ENCODE assay signal across 8 cellular contexts in genomic region chr2:32357545-32358482, GRCh38. TPM values are rescaled to one million over a fixed set of nuclear protein-coding genes. Genes with fewer than 3 reads are reported as not detected.
A peak's percentile ranks its signal among the peaks of the same experiment; 100 is the strongest.
DNase-seq lines count a peak whose midpoint lies in the region; ATAC-seq, FAIRE-seq and TF ChIP-seq lines count a peak whose summit lies in the region.

No MANE protein-coding gene starts in this region.

- TF ChIP-seq POLR2A in H1 (IDR thresholded peaks at IDR 0.05; ENCODE audit: control extremely low read depth in 1 of 2, low read depth in 2 of 2, low read length in 2 of 2): peak in 1 of 2 experiments; percentile 36; a peak in 1 of 3 replicates

- H3K79me2 ChIP-seq in H1 (ENCODE audit: control insufficient read depth in 1 of 2, insufficient read depth in 2 of 2, low read length in 2 of 2): peaks cover 21 to 49% of the 10 kb centered on the region in 2 experiments

- H3K4me3 Mint-ChIP-seq in CD14-positive monocyte (peak overlapping the region; percentile 91 to 94), mesothelial cell of epicardium (peak overlapping the region; percentile 95)

- 6% methylated on average over 40 of the region's 56 CpGs; no CpG with 5 or more reads in 1 of the 2 experiments for WGBS in H1 (ENCODE audit: extremely low coverage in 1 of 2, insufficient coverage in 1 of 2, insufficient read length in 1 of 2, insufficient replicate concordance in 2 of 2, low coverage in 1 of 2, low lambda C conversion rate in 2 of 2, missing lambda C conversion rate in 1 of 2), 2 experiments

- peak overlapping the region; percentile 86 for H4K8ac ChIP-seq in H1 (ENCODE audit: extremely low read depth, insufficient read depth, low read length)

- intact Hi-C loops in CD14-positive monocyte (cut with micrococcal nuclease): loop anchor here (5.0 to 10.0 kb wide), 3 partner anchors 71 to 96 kb away; partner anchors contain the start of gene NLRC4 (in 2 of the 2)

- H3K4me3 ChIP-seq in H1 (ENCODE audit: extremely low read depth in 1 of 4, insufficient read depth in 2 of 4, low read depth in 3 of 4, low read length in 4 of 4): peak overlapping the region; percentile 75 to 97 (median 96)

- peak overlapping the region; percentile 78 for H2BK120ac ChIP-seq in H1 (replicated peaks; ENCODE audit: low read depth, low read length)

- H3K56ac ChIP-seq in H1 (replicated peaks; ENCODE audit: insufficient read length, low read depth, low read length): peak overlapping the region; percentile 97

- peak; percentile 44 for DNase-seq in CD14-positive monocyte (ENCODE audit: low spot score)
- peak; percentile 51 for DNase-seq in HT-29 (ENCODE audit: low spot score)
- peak; percentile 55 for DNase-seq in activated CD4-positive, alpha-beta T cell treated with anti-CD3 and anti-CD28 coated beads for 48 hours
- peak in 1 of 2 experiments; percentile 71 for DNase-seq in H1 (ENCODE audit: low read depth in 1 of 2, low spot score in 2 of 2)
- DNase-seq in mesothelial cell of epicardium (ENCODE audit: low spot score in 2 of 2, unreplicated experiment in 2 of 2): peak; percentile 21 to 68
- DNase-seq in stimulated activated CD8-positive, alpha-beta memory T cell treated with anti-CD3 and anti-CD28 coated beads, Interleukin-7, amount 100 ng/mL, for 4 hours (ENCODE audit: low read depth in 2 of 2): peak; percentile 5 to 7
- no peak for DNase-seq in Kasumi-1 (lab: John Stamatoyannopoulos, UW)

- H3K4me1 ChIP-seq in H1 (replicated peaks in 1 of 4; ENCODE audit: control insufficient read depth in 3 of 4, insufficient read depth in 4 of 4, low read length in 3 of 4): peaks cover 0 to 7% (median 3%) of the 10 kb centered on the region in 4 experiments; a peak in 4 of 7 replicates

- POLR2A ChIA-PET in H1 (lab: Charles Lee; ENCODE audit: partially characterized antibody): interaction anchor here (0.6 to 2.0 kb wide), 2 partner anchors 20 to 79 kb away, joined by 3 to 8 read pairs; partner anchors contain the start of gene YIPF4

- H4K5ac ChIP-seq in H1 (ENCODE audit: insufficient read length, low read depth, low read length): peak overlapping the region; percentile 93

- H3K18ac ChIP-seq in H1 (ENCODE audit: extremely low read depth, low read length): peak overlapping the region; percentile 92

- peaks cover 0 to 5% (median 0%) of the 10 kb centered on the region in 7 donors for H3K9me3 Mint-ChIP-seq in CD14-positive monocyte
- H3K9me3 Mint-ChIP-seq in mesothelial cell of epicardium: no peaks in the 10 kb centered on the region

- H3K4ac ChIP-seq in H1 (replicated peaks; ENCODE audit: insufficient read length, low read depth, low read length): peak overlapping the region; percentile 78

- CTCF ChIA-PET in H1 (lab: Charles Lee; ENCODE audit: partially characterized antibody): interaction anchor here (0.5 kb wide), 1 partner anchor 43 kb away, joined by 4 read pairs; no protein-coding TSS in a partner anchor

- H2AK5ac ChIP-seq in H1 (ENCODE audit: low read depth, low read length): no peak overlapping the region

- no peaks in the 10 kb centered on the region for H3K79me1 ChIP-seq in H1 (ENCODE audit: low read depth, low read length)

- peak overlapping the region; percentile 93 for H4K91ac ChIP-seq in H1 (replicated peaks; ENCODE audit: insufficient read length, low read length)

- no peak overlapping the region for H2BK12ac ChIP-seq in H1 (ENCODE audit: low read depth, low read length)

- peak overlapping the region; percentile 85 to 90 for H3K4me2 ChIP-seq in H1 (ENCODE audit: insufficient read depth in 1 of 2, low read depth in 2 of 2, low read length in 2 of 2)

- no peak overlapping the region for H3K23ac ChIP-seq in H1 (ENCODE audit: insufficient read length)

- H3K27me3 Mint-ChIP-seq in CD14-positive monocyte (ENCODE audit: low read depth in 3 of 3) (peaks cover 0 to 4% (median 0%) of the 10 kb centered on the region in 3 donors), mesothelial cell of epicardium (ENCODE audit: low read depth) (no peaks in the 10 kb centered on the region)

- ATAC-seq in GM19452 (IDR thresholded peaks at IDR 0.05; ENCODE audit: unreplicated experiment): peak; percentile 13

- TF ChIP-seq EP300 in H1 (IDR thresholded peaks at IDR 0.05; ENCODE audit: borderline replicate concordance in 1 of 2, low read depth in 2 of 2, low read length in 2 of 2): no peak

- H3K14ac ChIP-seq in H1 (ENCODE audit: insufficient read length): no peak overlapping the region

- H3K4me1 Mint-ChIP-seq in CD14-positive monocyte (peaks cover 35% of the 10 kb centered on the region), mesothelial cell of epicardium (peaks cover 23% of the 10 kb centered on the region)

- peak overlapping the region; percentile 74 to 92 (median 88); a peak in 6 of 7 replicates for H3K9ac ChIP-seq in H1 (replicated peaks in 1 of 4; ENCODE audit: extremely low read depth in 1 of 4, low read depth in 3 of 4, low read length in 3 of 4)

- peaks cover 0 to 12% (median 2%) of the 10 kb centered on the region in 4 experiments; a peak in 2 of 8 replicates for H3K36me3 ChIP-seq in H1 (ENCODE audit: control insufficient read depth in 2 of 4, insufficient read depth in 4 of 4, low read length in 3 of 4)

- TF ChIP-seq CTCF in CD14-positive monocyte (IDR thresholded peaks at IDR 0.05): no peak
- TF ChIP-seq CTCF in H1 (IDR thresholded peaks at IDR 0.05; ENCODE audit: control extremely low read depth in 1 of 3, insufficient read depth in 1 of 3, low read depth in 1 of 3, low read length in 3 of 3): no peak
- TF ChIP-seq CTCF in mesothelial cell of epicardium (IDR thresholded peaks at IDR 0.05; ENCODE audit: unreplicated experiment): no peak

- H2BK20ac ChIP-seq in H1 (ENCODE audit: low read length): peak overlapping the region; percentile 72; the same call in 1 of the 2 replicates

- H3K27ac ChIP-seq in H1 (ENCODE audit: low read depth, low read length): peak overlapping the region; percentile 83

- H2AFZ ChIP-seq in H1 (ENCODE audit: low read length): no peak overlapping the region

- H3K36me3 Mint-ChIP-seq in CD14-positive monocyte (peaks cover 4 to 13% of the 10 kb centered on the region in 2 donors), mesothelial cell of epicardium (no peaks in the 10 kb centered on the region)

- no peak for FAIRE-seq in H1 (lab: Jason Lieb, UNC)

- no peak overlapping the region for H2BK15ac ChIP-seq in H1 (ENCODE audit: low read length)

- H3K9me3 ChIP-seq in H1 (ENCODE audit: insufficient read depth in 2 of 2, low read depth in 1 of 2, low read length in 1 of 2): no peaks in the 10 kb centered on the region

- H4K20me1 ChIP-seq in H1 (replicated peaks in 1 of 2; ENCODE audit: control insufficient read depth in 1 of 2, insufficient read depth in 2 of 2, low read length in 2 of 2): peaks cover 3 to 7% of the 10 kb centered on the region in 2 experiments

- H3K23me2 ChIP-seq in H1 (ENCODE audit: low read depth, low read length): peaks cover 6% of the 10 kb centered on the region; the same call in 1 of the 2 replicates

- H3K27ac Mint-ChIP-seq in CD14-positive monocyte: peak overlapping the region; percentile 89 to 98 (median 96)
- H3K27ac Mint-ChIP-seq in mesothelial cell of epicardium: peak overlapping the region; percentile 97

- no peak for TF ChIP-seq RAD21 in H1 (IDR thresholded peaks at IDR 0.05 in 1 of 2, conservative IDR thresholded peaks at IDR 0.05 in 1 of 2; ENCODE audit: low read depth in 2 of 2, low read length in 2 of 2)

- no peaks in the 10 kb centered on the region for H3K27me3 ChIP-seq in H1 (replicated peaks in 1 of 4; ENCODE audit: control insufficient read depth in 3 of 4, extremely low read depth in 1 of 4, insufficient read depth in 3 of 4, low read length in 3 of 4)

- peak overlapping the region; percentile 93 for H2BK5ac ChIP-seq in H1 (ENCODE audit: low read depth, low read length)

TF ChIP-seq in H1, 55 proteins besides CTCF, POLR2A, EP300 and RAD21:
- TF ChIP-seq SIN3A (conservative IDR thresholded peaks at IDR 0.05 in 1 of 2, IDR thresholded peaks at IDR 0.05 in 1 of 2; ENCODE audit: low read depth in 1 of 2, low read length in 2 of 2) (0 out of 4 replicates have a peak, but pooled peaks of 1 of the 2 experiments have one; percentile 10), KDM5A (IDR thresholded peaks at IDR 0.05; ENCODE audit: low read length) (0 out of 2 replicates have a peak, but pooled peaks have one; percentile 20), CHD1 (IDR thresholded peaks at IDR 0.05; ENCODE audit: low read depth, low read length) (no peak), ASH2L (IDR thresholded peaks at IDR 0.05; ENCODE audit: low read length) (peak; percentile 1), PHF8 (conservative IDR thresholded peaks at IDR 0.05; ENCODE audit: low read depth, low read length) (peak; percentile 56), SAP30 (IDR thresholded peaks at IDR 0.05; ENCODE audit: insufficient read depth, insufficient replicate concordance, low read length) (peak; percentile 25), HDAC6 (IDR thresholded peaks at IDR 0.05; ENCODE audit: low read depth, low read length) (no peak)

RNA-seq across cellular contexts. Expression of gene BIRC6, which starts 1.0 kb away (rescaled TPM):
- polyA plus RNA-seq in CD14-positive monocyte (10 to 100 TPM; 11.5 to 12.9 TPM), H1 (2011; rRNA removed) (30.8 and 32.5 TPM in 2 replicates)
- total RNA-seq in HT-29 (2014; rRNA removed; shearing (Covaris generic)): 64.1 and 70.5 TPM in 2 replicates
- total RNA-seq in H1 (2021; fragmentation: NEBNext Ultra II Directional; extraction: Animal tissue kit (Norgen Biotek cat#: 25700)): 67.0 and 69.5 TPM in 2 replicates
- 29.6 TPM for polyA plus RNA-seq in H1 (2011; cell fraction: cytosol; rRNA removed)
- 76.1 TPM for polyA plus RNA-seq in H1 (2011; cell fraction: nucleus; rRNA removed)
- polyA plus RNA-seq in H1 (2012, experiment 1 of 2): 25.6 to 39.0 TPM (median 30.8 TPM) in 4 replicates
- polyA plus RNA-seq in H1 (2012, experiment 2 of 2): 1.3 TPM
- polyA plus RNA-seq in H1 (2013, experiment 1 of 2): 15.9 TPM
- 13.5 TPM for polyA plus RNA-seq in H1 (2013, experiment 2 of 2)
- 682 and 838 TPM in 2 replicates for polyA minus RNA-seq in H1 (2011; rRNA and poly(A)+ RNA removed)
- polyA minus RNA-seq in H1 (2011; cell fraction: cytosol; rRNA and poly(A)+ RNA removed): 106 TPM
- 475 TPM for polyA minus RNA-seq in H1 (2011; cell fraction: nucleus; rRNA and poly(A)+ RNA removed)
- 101 to 112 TPM (median 110 TPM) in 3 replicates for total RNA-seq in mesothelial cell of epicardium

Comparison
In these comparisons a context has a peak if more than half of its experiments do, and no peak if none do; other contexts are left out.
1. DNase-seq: peak in CD14-positive monocyte (single experiment), HT-29 (single experiment), activated CD4-positive, alpha-beta T cell treated with anti-CD3 and anti-CD28 coated beads for 48 hours (single experiment), mesothelial cell of epicardium (2 of 2) and stimulated activated CD8-positive, alpha-beta memory T cell treated with anti-CD3 and anti-CD28 coated beads, Interleukin-7, amount 100 ng/mL, for 4 hours (2 of 2); none in Kasumi-1 (0 of 2).